ENCODE assay signal across 16 cellular contexts in genomic region chr11:112627588-112628045, GRCh38.
DNase-seq lines count a peak whose midpoint lies in the region; ATAC-seq and TF ChIP-seq lines count a peak whose summit lies in the region.
"Had no signal": no experiment of that assay in that cellular context is flagged by ENCODE, and none has a peak within 500 bp of the region (broad histone marks: within the 10 kb centered on the region; RNA-seq: fewer than 3 reads in every experiment).

No MANE protein-coding gene starts in this region.

- no peak overlapping the region for H3K27ac ChIP-seq in heart right ventricle
- H3K27ac ChIP-seq: ovary had no signal

- no peak overlapping the region for H3K27ac Mint-ChIP-seq in osteocyte (ENCODE audit: unreplicated experiment)

- peak; percentile 83 for DNase-seq in GM06990 (ENCODE audit: extremely low read depth, insufficient read length)
- no peak for DNase-seq in NCI-H774 (lab: John Stamatoyannopoulos, UW)
- DNase-seq in osteocyte (ENCODE audit: extremely low spot score, unreplicated experiment): no peak
- no peak for DNase-seq in heart right ventricle
- DNase-seq: activated CD8-positive, alpha-beta memory T cell treated with anti-CD3 and anti-CD28 coated beads, Interleukin-2, amount 50 U/mL, for 4 hours; DND-41; effector CD4-positive, alpha-beta T cell; KG1; NCI-H2081 treated with DMSO at 0.1 percent for 48 hours; OCI-M1; ovary; T1000 had no signal

- H3K4me3 ChIP-seq in GM06990 (replicated peaks; ENCODE audit: low read depth, low read length) (0 out of 2 replicates have a peak overlapping the region, but pooled peaks have one; percentile 14), heart right ventricle (no peak overlapping the region)
- H3K4me3 ChIP-seq: ovary had no signal

- H3K4me3 Mint-ChIP-seq in osteocyte (ENCODE audit: unreplicated experiment): no peak overlapping the region

- H3K36me3 ChIP-seq in GM06990 (ENCODE audit: control insufficient read depth, insufficient read depth, low read length) (no peaks in the 10 kb centered on the region), heart right ventricle (no peaks in the 10 kb centered on the region)
- H3K36me3 ChIP-seq: ovary had no signal

- intact Hi-C loops in heart right ventricle (cut with DNase I): loop anchor here in 1 of 10 donors (2.0 kb wide), 1 partner anchor 69 kb away; no protein-coding TSS in a partner anchor

- 67 to 85% methylated on average over 2 of the region's 2 CpGs for WGBS in heart right ventricle, 2 donors

- H3K27me3 ChIP-seq in GM06990 (replicated peaks; ENCODE audit: control insufficient read depth, insufficient read depth, low read length) (no peaks in the 10 kb centered on the region), heart right ventricle (no peaks in the 10 kb centered on the region)
- H3K27me3 ChIP-seq: ovary had no signal

- no peaks in the 10 kb centered on the region for H3K4me1 Mint-ChIP-seq in osteocyte (ENCODE audit: unreplicated experiment)

- peaks cover 16% of the 10 kb centered on the region for H3K27me3 Mint-ChIP-seq in osteocyte (ENCODE audit: unreplicated experiment)

- no peaks in the 10 kb centered on the region for H3K36me3 Mint-ChIP-seq in osteocyte (ENCODE audit: unreplicated experiment)

- ATAC-seq in GM18873 (IDR thresholded peaks at IDR 0.05; ENCODE audit: low FRiP score, unreplicated experiment) (peak; percentile 81), GM21786 (IDR thresholded peaks at IDR 0.05; ENCODE audit: unreplicated experiment) (peak; percentile 63), HG03159 (IDR thresholded peaks at IDR 0.05; ENCODE audit: unreplicated experiment) (peak; percentile 61), HG03280 (IDR thresholded peaks at IDR 0.05; ENCODE audit: unreplicated experiment) (no peak), heart right ventricle (no peak)

- peaks cover 0 to 6% (median 0%) of the 10 kb centered on the region in 9 donors for H3K4me1 ChIP-seq in heart right ventricle

- TF ChIP-seq CTCF in GM06990 (IDR thresholded peaks at IDR 0.05; ENCODE audit: insufficient read depth, low read length, poor library complexity, severe bottlenecking): no peak
- no peak for TF ChIP-seq CTCF in osteocyte (IDR thresholded peaks at IDR 0.05)
- no peak for TF ChIP-seq CTCF in heart right ventricle (IDR thresholded peaks at IDR 0.05)

- H3K9me3 Mint-ChIP-seq in osteocyte (ENCODE audit: unreplicated experiment): no peaks in the 10 kb centered on the region

- no peaks in the 10 kb centered on the region for H3K9me3 ChIP-seq in heart right ventricle
- H3K9me3 ChIP-seq: ovary had no signal

Comparison
In these comparisons a context has a peak if more than half of its experiments do, and no peak if none do; other contexts are left out.
1. ATAC-seq: peak in GM18873 (single experiment), GM21786 (single experiment) and HG03159 (single experiment); none in HG03280 (single experiment) and heart right ventricle (0 of 8).